Comparison of ENCODE assay signal across 1 cellular context in genomic region chr4:102620697-102621497, GRCh38.
A peak's percentile ranks its signal among the peaks of the same experiment; 100 is the strongest.
TF ChIP-seq lines count a peak whose summit lies in the region.

No MANE protein-coding gene starts in this region.

TF ChIP-seq in liver, 16 proteins besides CTCF, POLR2A, EP300 and RAD21 (continued from another document):
- peak; percentile 93 to 95 for TF ChIP-seq HNF4A (conservative IDR thresholded peaks at IDR 0.05)
- peak; percentile 39 for TF ChIP-seq MAX (IDR thresholded peaks at IDR 0.05)
- TF ChIP-seq RXRA (IDR thresholded peaks at IDR 0.05): peak; percentile 48 to 61
- no peak for TF ChIP-seq GABPA (IDR thresholded peaks at IDR 0.05 in 1 of 2, conservative IDR thresholded peaks at IDR 0.05 in 1 of 2)
- TF ChIP-seq HNF4G (IDR thresholded peaks at IDR 0.05): peak; percentile 95
- TF ChIP-seq ATF3 (IDR thresholded peaks at IDR 0.05): no peak
- TF ChIP-seq TAF1 (conservative IDR thresholded peaks at IDR 0.05): peak; percentile 66
- TF ChIP-seq SP1 (IDR thresholded peaks at IDR 0.05): peak; percentile 96
TF ChIP-seq in liver: peak in this region for 11.
